8 cellular contexts compared by ENCODE assay signal in the genomic region with DNA sequence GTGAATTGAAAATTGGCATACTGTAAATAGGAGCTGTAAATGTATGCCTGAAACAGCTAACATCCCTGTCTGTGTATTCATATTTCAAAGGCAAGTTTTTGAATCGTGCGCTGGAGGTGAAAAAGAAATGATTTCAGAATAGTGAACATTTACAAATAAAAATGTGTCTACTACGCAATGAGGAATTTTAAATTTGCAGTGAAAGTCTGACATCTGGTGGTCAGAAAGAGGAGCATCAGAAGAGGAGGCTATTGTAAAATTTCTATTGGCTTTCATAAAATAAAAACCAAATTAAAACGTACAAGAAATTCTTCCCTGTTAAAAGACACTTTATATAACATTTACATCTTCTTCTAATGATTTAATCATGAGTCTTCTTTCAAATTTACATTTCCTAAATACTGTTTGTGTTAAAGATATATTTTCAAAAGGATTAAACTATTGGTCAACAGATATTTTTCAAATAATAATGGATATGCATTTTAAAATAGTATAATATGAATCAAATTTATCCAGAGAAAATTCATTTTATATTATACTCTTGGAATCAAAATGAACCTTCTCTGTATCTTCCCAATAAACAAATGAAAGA.
DNase-seq lines count a peak whose midpoint lies in the region; ATAC-seq, FAIRE-seq and TF ChIP-seq lines count a peak whose summit lies in the region.

No MANE protein-coding gene starts in this region.

- H3K27ac ChIP-seq in VCaP: no peak overlapping the region

- FAIRE-seq in GM12891 (lab: Jason Lieb, UNC): no peak

- peak; percentile 39 for ATAC-seq in GM18858 (IDR thresholded peaks at IDR 0.05; ENCODE audit: unreplicated experiment)

- peak; percentile 54 for TF ChIP-seq CTCF in NB4 (IDR thresholded peaks at IDR 0.05; ENCODE audit: low read depth, low read length)
- TF ChIP-seq CTCF in VCaP (conservative IDR thresholded peaks at IDR 0.05): peak; percentile 83

- peak; percentile 23 for DNase-seq in AG08396 (ENCODE audit: low spot score)
- peak; percentile 43 for DNase-seq in NB4 (ENCODE audit: low read depth)
- DNase-seq in iris pigment epithelial cell (ENCODE audit: low read depth): peak; percentile 45
- no peak for DNase-seq in stimulated activated CD4-positive, alpha-beta T cell treated with anti-CD3 and anti-CD28 coated beads, Interleukin-1b, Interleukin-23, amount 100 ng/mL, for 48 hours
- DNase-seq in GM12891 (ENCODE audit: insufficient read length, low spot score): no peak
- DNase-seq in activated T-cell treated with anti-CD3 and anti-CD28 coated beads for 4 hours: no peak

- TF ChIP-seq POLR2A in NB4 (IDR thresholded peaks at IDR 0.05; ENCODE audit: extremely low read depth, insufficient read length) (no peak), GM12891 (IDR thresholded peaks at IDR 0.05; ENCODE audit: low read depth, low read length) (no peak)

- H3K4me3 ChIP-seq in NB4 (ENCODE audit: low read depth, low read length): no peak overlapping the region

TF ChIP-seq in GM12891, 5 proteins besides CTCF, POLR2A, EP300 and RAD21:
- TF ChIP-seq POU2F2 (IDR thresholded peaks at IDR 0.05; ENCODE audit: low read depth, low read length) (no peak), PAX5 (IDR thresholded peaks at IDR 0.05; ENCODE audit: insufficient read depth, low read length, severe bottlenecking) (no peak)

Comparison
In these comparisons a context has a peak if more than half of its experiments do, and no peak if none do; other contexts are left out.
1. DNase-seq: peak in AG08396 (single experiment), NB4 (single experiment) and iris pigment epithelial cell (single experiment); none in stimulated activated CD4-positive, alpha-beta T cell treated with anti-CD3 and anti-CD28 coated beads, Interleukin-1b, Interleukin-23, amount 100 ng/mL, for 48 hours (single experiment), GM12891 (single experiment) and activated T-cell treated with anti-CD3 and anti-CD28 coated beads for 4 hours (single experiment).